Comparison of ENCODE assay signal across 14 cellular contexts in genomic region chr6:169472786-169473416, GRCh38.
"Had no signal": no experiment of that assay in that cellular context is flagged by ENCODE, and none has a peak within 500 bp of the region (broad histone marks: within the 10 kb centered on the region; RNA-seq: fewer than 3 reads in every experiment).

No MANE protein-coding gene starts in this region.

- H3K36me3 ChIP-seq: cardiac muscle cell, gastrocnemius medialis, lower lobe of right lung, WERI-Rb-1 had no signal

- DNase-seq: activated CD4-positive, alpha-beta T cell treated with anti-CD3 and anti-CD28 coated beads for 4 hours; activated CD8-positive, alpha-beta memory T cell treated with anti-CD3 and anti-CD28 coated beads, Interleukin-2, amount 50 U/mL, for 48 hours; activated CD8-positive, alpha-beta T cell treated with anti-CD3 and anti-CD28 coated beads, Interleukin-2, amount 10 ng/mL, durations not matched to agents 7 days and 5 days; activated naive CD8-positive, alpha-beta T cell treated with anti-CD3 and anti-CD28 coated beads, Interleukin-2, amount 50 U/mL, for 24 hours; effector CD4-positive, alpha-beta T cell; gastrocnemius medialis; lower lobe of right lung; naive thymus-derived CD8-positive, alpha-beta T cell; posterior cingulate gyrus; T-cell; WERI-Rb-1 had no signal

- H3K27ac ChIP-seq: cardiac muscle cell, gastrocnemius medialis, lower lobe of right lung, tibial nerve, WERI-Rb-1 had no signal

- H3K36me3 Mint-ChIP-seq: stimulated activated effector memory CD8-positive, alpha-beta T cell treated with anti-CD3 and anti-CD28 coated beads, Interleukin-12 subunit alpha, Interleukin-12 subunit beta, amount 100 ng/mL, for 72 hours had no signal

- H3K27me3 Mint-ChIP-seq: activated naive CD8-positive, alpha-beta T cell treated with anti-CD3 and anti-CD28 coated beads, Interleukin-2, amount 50 U/mL, for 24 hours; naive thymus-derived CD8-positive, alpha-beta T cell; T-cell had no signal

- H3K4me1 ChIP-seq: gastrocnemius medialis, lower lobe of right lung, tibial nerve had no signal

- H3K4me1 Mint-ChIP-seq: activated naive CD8-positive, alpha-beta T cell treated with anti-CD3 and anti-CD28 coated beads, Interleukin-2, amount 50 U/mL, for 24 hours; naive thymus-derived CD8-positive, alpha-beta T cell; stimulated activated effector memory CD8-positive, alpha-beta T cell treated with anti-CD3 and anti-CD28 coated beads, Interleukin-12 subunit alpha, Interleukin-12 subunit beta, amount 100 ng/mL, for 72 hours; T-cell had no signal

- H3K4me3 ChIP-seq: cardiac muscle cell, gastrocnemius medialis, lower lobe of right lung, tibial nerve had no signal

- H3K27me3 ChIP-seq: cardiac muscle cell, gastrocnemius medialis, tibial nerve had no signal

- H3K4me3 Mint-ChIP-seq: activated CD8-positive, alpha-beta T cell treated with anti-CD3 and anti-CD28 coated beads, Interleukin-2, amount 10 ng/mL, durations not matched to agents 7 days and 5 days; activated naive CD8-positive, alpha-beta T cell treated with anti-CD3 and anti-CD28 coated beads, Interleukin-2, amount 50 U/mL, for 24 hours; naive thymus-derived CD8-positive, alpha-beta T cell; stimulated activated effector memory CD8-positive, alpha-beta T cell treated with anti-CD3 and anti-CD28 coated beads, Interleukin-12 subunit alpha, Interleukin-12 subunit beta, amount 100 ng/mL, for 72 hours; T-cell had no signal

- ATAC-seq: activated CD8-positive, alpha-beta T cell treated with anti-CD3 and anti-CD28 coated beads, Interleukin-2, amount 10 ng/mL, durations not matched to agents 7 days and 5 days; activated naive CD8-positive, alpha-beta T cell treated with anti-CD3 and anti-CD28 coated beads, Interleukin-2, amount 50 U/mL, for 24 hours; gastrocnemius medialis; lower lobe of right lung; naive thymus-derived CD8-positive, alpha-beta T cell; stimulated activated effector memory CD8-positive, alpha-beta T cell treated with anti-CD3 and anti-CD28 coated beads, Interleukin-12 subunit alpha, Interleukin-12 subunit beta, amount 100 ng/mL, for 72 hours; T-cell had no signal

- H3K27ac Mint-ChIP-seq: activated CD8-positive, alpha-beta T cell treated with anti-CD3 and anti-CD28 coated beads, Interleukin-2, amount 10 ng/mL, durations not matched to agents 7 days and 5 days; activated naive CD8-positive, alpha-beta T cell treated with anti-CD3 and anti-CD28 coated beads, Interleukin-2, amount 50 U/mL, for 24 hours; naive thymus-derived CD8-positive, alpha-beta T cell; stimulated activated effector memory CD8-positive, alpha-beta T cell treated with anti-CD3 and anti-CD28 coated beads, Interleukin-12 subunit alpha, Interleukin-12 subunit beta, amount 100 ng/mL, for 72 hours; T-cell had no signal
